Comparison of ENCODE assay signal across 10 cellular contexts in genomic region chr3:195160257-195160898, GRCh38.
DNase-seq lines count a peak whose midpoint lies in the region; ATAC-seq and TF ChIP-seq lines count a peak whose summit lies in the region.
"Had no signal": no experiment of that assay in that cellular context is flagged by ENCODE, and none has a peak within 500 bp of the region (broad histone marks: within the 10 kb centered on the region; RNA-seq: fewer than 3 reads in every experiment).

No MANE protein-coding gene starts in this region.

- H4K20me1 ChIP-seq in GM23248 (ENCODE audit: insufficient read depth) = no peaks in the 10 kb centered on the region

- H3K9me2 ChIP-seq in GM23248 (ENCODE audit: insufficient read depth) = no peaks in the 10 kb centered on the region

- no peaks in the 10 kb centered on the region for H3K9me3 ChIP-seq in GM23248 (ENCODE audit: low read depth)

- no peak overlapping the region for H3K27ac Mint-ChIP-seq in osteocyte (ENCODE audit: unreplicated experiment)
- H3K27ac Mint-ChIP-seq: activated T-cell treated with anti-CD3 and anti-CD28 coated beads, Interleukin-2, amount 50 U/mL, for 72 hours had no signal

- H3K4me1 ChIP-seq in GM23248 (ENCODE audit: insufficient read depth) = peaks cover 16% of the 10 kb centered on the region

- no peak overlapping the region for H3K4me3 Mint-ChIP-seq in osteocyte (ENCODE audit: unreplicated experiment)
- H3K4me3 Mint-ChIP-seq: activated T-cell treated with anti-CD3 and anti-CD28 coated beads, Interleukin-2, amount 50 U/mL, for 72 hours had no signal

- H3K9ac ChIP-seq in GM23248 = peak overlapping the region; percentile 61

- no peak for TF ChIP-seq POLR2A in erythroblast (IDR thresholded peaks at IDR 0.05; ENCODE audit: low read length)

- no peaks in the 10 kb centered on the region for H3K27me3 Mint-ChIP-seq in osteocyte (ENCODE audit: unreplicated experiment)

- H3F3A ChIP-seq in GM23248 (ENCODE audit: insufficient read depth) = peaks cover 17% of the 10 kb centered on the region

- peaks cover 14% of the 10 kb centered on the region for H3K4me1 Mint-ChIP-seq in osteocyte (ENCODE audit: unreplicated experiment)

- no peaks in the 10 kb centered on the region for H3K27me3 ChIP-seq in GM23248 (replicated peaks; ENCODE audit: insufficient read depth)

- peak overlapping the region; percentile 52 for H3K4me3 ChIP-seq in GM23248
- no peak overlapping the region for H3K4me3 ChIP-seq in skin epidermis
- H3K4me3 ChIP-seq: GM12878 had no signal

- peaks cover 2% of the 10 kb centered on the region for H3K36me3 Mint-ChIP-seq in osteocyte (ENCODE audit: unreplicated experiment)

- peak; percentile 44 to 59 for ATAC-seq in left cardiac atrium
- ATAC-seq in HG02840 (IDR thresholded peaks at IDR 0.05; ENCODE audit: low FRiP score, unreplicated experiment) = no peak
- ATAC-seq: activated T-cell treated with anti-CD3 and anti-CD28 coated beads, Interleukin-2, amount 50 U/mL, for 72 hours; GM12878 had no signal

- H3K27ac ChIP-seq in GM23248 = peak overlapping the region; percentile 77
- peak overlapping the region in 16 of 21 experiments; percentile 4 to 81 (median 55) for H3K27ac ChIP-seq in skin epidermis

- TF ChIP-seq CTCF in osteocyte (IDR thresholded peaks at IDR 0.05) = no peak

- 0 out of 2 replicates have a peak, but pooled peaks cover 7% of the 10 kb centered on the region for H3K79me2 ChIP-seq in GM23248 (ENCODE audit: insufficient read depth)

- in situ Hi-C loops in GM23248 (cut with MboI) = no loop called here

- H3K36me3 ChIP-seq in GM23248 (ENCODE audit: low read depth) = no peaks in the 10 kb centered on the region

- peak overlapping the region; percentile 85 for H3K4me2 ChIP-seq in GM23248 (ENCODE audit: unreplicated experiment)

- no peaks in the 10 kb centered on the region for H3K9me3 Mint-ChIP-seq in osteocyte (ENCODE audit: unreplicated experiment)
- H3K9me3 Mint-ChIP-seq: activated T-cell treated with anti-CD3 and anti-CD28 coated beads, Interleukin-2, amount 50 U/mL, for 72 hours had no signal

- intact Hi-C loops in left cardiac atrium (cut with DNase I) = no loop called here

- WGBS in GM23248 (ENCODE audit: low coverage in 1 of 2, low lambda C conversion rate in 2 of 2, missing lambda C conversion rate in 2 of 2), 2 experiments = 56 to 61% methylated on average over 14 of the region's 14 CpGs

- DNase-seq in GM23248 (peak; percentile 67), SW480 (ENCODE audit: low spot score) (peak; percentile 30), left cardiac atrium (peak; percentile 31), COLO829 (ENCODE audit: low spot score) (no peak), osteocyte (ENCODE audit: extremely low spot score, unreplicated experiment) (no peak), erythroblast (lab: John Stamatoyannopoulos, UW) (no peak)
- DNase-seq: activated T-cell treated with anti-CD3 and anti-CD28 coated beads, Interleukin-2, amount 50 U/mL, for 72 hours had no signal

- H2AFZ ChIP-seq in GM23248 = peak overlapping the region; percentile 31

Comparison
In these comparisons a context has a peak if more than half of its experiments do, and no peak if none do; other contexts are left out.
1. DNase-seq: peak in GM23248 (single experiment), SW480 (single experiment) and left cardiac atrium (single experiment); none in COLO829 (single experiment), osteocyte (single experiment) and erythroblast (0 of 2).